35 cellular contexts compared by ENCODE assay signal in the genomic region with DNA sequence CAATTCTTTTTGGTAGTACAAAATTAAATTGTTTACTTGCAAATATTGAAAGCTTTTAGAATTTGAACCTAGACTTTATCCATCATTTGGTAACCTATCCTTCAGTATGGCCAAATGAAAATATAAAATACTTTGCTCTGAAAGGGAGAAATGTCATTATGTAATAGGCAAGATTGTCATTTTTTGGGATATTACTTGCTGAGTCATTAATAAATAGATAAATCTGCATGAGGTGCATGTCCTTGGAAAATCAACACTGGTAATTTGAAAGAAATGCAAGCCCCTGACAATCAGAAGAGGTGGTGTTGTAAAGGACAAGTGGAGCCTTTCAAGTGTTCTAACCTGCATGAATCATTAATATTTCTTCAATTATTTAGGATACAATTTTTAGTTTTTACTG.
"Had no signal": no experiment of that assay in that cellular context is flagged by ENCODE, and none has a peak within 500 bp of the region (broad histone marks: within the 10 kb centered on the region; RNA-seq: fewer than 3 reads in every experiment).

No MANE protein-coding gene starts in this region.

- DNase-seq: Karpas-422, Kasumi-1, MG63, MM.1S, MV-4-11, NCI-H1048, NCI-H1092, NCI-H1092 treated with DMSO at 0.1 percent for 48 hours, NCI-H1105, NCI-H1105 treated with DMSO at 0.1 percent for 48 hours, NCI-H1417, NCI-H1417 treated with DMSO at 0.1 percent for 48 hours, NCI-H1436, NCI-H1436 treated with DMSO at 0.1 percent for 48 hours, NCI-H146, NCI-H1694, NCI-H1694 treated with DMSO at 0.1 percent for 48 hours, NCI-H187, NCI-H187 treated with DMSO at 0.1 percent for 48 hours, NCI-H1930, NCI-H2029, NCI-H2029 treated with DMSO at 0.1 percent for 48 hours, NCI-H2081, NCI-H2081 treated with DMSO at 0.1 percent for 48 hours, NCI-H2107, NCI-H2171, NCI-H2171 treated with DMSO at 0.1 percent for 48 hours, NCI-H2227 treated with DMSO at 0.1 percent for 48 hours, NCI-H226, NCI-H345, NCI-H446, NCI-H446 treated with DMSO at 0.1 percent for 48 hours, NCI-H510A, NCI-H510A treated with DMSO at 0.1 percent for 48 hours, NCI-H524 had no signal

- H3K9me3 ChIP-seq: MG63 had no signal

- H3K27me3 ChIP-seq: MG63 had no signal

- H3K36me3 ChIP-seq: MG63 had no signal

- H3K4me3 ChIP-seq: MG63 had no signal
